In the genomic region with DNA sequence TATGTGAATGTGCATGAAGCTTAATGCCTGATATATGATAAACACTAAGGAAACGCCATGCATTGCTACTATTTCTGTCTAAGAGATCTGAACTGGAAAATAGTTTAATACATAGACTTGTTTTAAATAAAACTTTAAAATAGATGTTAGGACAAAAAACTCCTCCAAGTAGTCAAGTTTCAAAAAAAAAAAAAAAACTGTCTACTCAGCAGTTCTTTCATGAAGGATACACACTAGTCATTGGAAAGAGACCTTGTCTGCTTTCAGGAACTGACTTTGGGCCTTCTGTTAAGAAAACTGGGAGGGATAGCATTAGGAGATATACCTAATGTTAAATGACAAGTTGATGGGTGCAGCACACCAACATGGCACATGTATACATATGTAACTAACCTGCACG, we compare ENCODE assay signal across 7 cellular contexts.
"Had no signal": no experiment of that assay in that cellular context is flagged by ENCODE, and none has a peak within 500 bp of the region (broad histone marks: within the 10 kb centered on the region; RNA-seq: fewer than 3 reads in every experiment).

No MANE protein-coding gene starts in this region.

- H3K4me3 ChIP-seq: GM23338, HAP-1 had no signal

- ATAC-seq: GM23338, HCT116 had no signal

- H3K27ac ChIP-seq: HL-60 had no signal

- H2AFZ ChIP-seq: GM23338 had no signal

- H3K9me3 ChIP-seq: HAP-1 had no signal

- H3K36me3 ChIP-seq: HAP-1 had no signal

- DNase-seq: H7, HFFc6, KG1 had no signal

- H3K4me2 ChIP-seq: GM23338 had no signal
